In the genomic region with DNA sequence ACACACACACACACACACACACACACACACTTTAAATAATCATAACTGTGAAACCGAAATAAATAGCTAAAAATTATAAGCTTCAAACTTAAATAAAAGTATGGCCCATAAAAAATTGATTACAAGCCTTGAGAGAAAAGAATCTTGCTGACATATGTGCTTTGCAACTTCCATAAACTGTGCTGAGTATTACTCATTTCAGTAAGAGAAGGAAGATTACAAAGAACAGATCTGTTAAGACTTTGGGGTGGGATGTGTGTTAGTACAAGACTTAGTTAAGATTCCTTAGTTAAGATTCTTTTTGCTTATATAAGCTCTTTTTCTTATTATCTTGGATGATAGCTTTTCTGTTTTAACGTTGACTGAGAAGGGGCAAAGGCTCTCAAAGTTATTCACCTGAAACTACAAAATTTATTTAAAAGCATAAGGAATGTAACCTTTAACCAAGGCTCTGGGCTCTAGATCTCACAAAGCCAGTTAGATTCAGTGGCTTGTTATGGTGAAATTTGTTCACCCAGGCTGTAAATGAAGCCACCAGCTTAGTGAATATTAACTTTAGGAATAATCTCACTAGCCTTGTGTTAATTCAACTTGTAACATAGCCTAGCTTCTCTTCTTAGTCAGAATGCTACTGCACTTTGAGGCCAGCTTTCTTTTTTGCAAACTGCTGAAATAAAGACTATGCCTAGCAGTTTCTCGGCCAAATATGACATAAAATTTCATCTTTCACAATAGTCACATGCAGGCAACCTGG, we compare ENCODE assay signal across 13 cellular contexts. TPM values are rescaled to one million over a fixed set of nuclear protein-coding genes. Genes with fewer than 3 reads are reported as not detected.
DNase-seq lines count a peak whose midpoint lies in the region; ATAC-seq and TF ChIP-seq lines count a peak whose summit lies in the region.
"Had no signal": no experiment of that assay in that cellular context is flagged by ENCODE, and none has a peak within 500 bp of the region (broad histone marks: within the 10 kb centered on the region; RNA-seq: fewer than 3 reads in every experiment).

No MANE protein-coding gene starts in this region.

- DNase-seq in Caki2 (ENCODE audit: low read depth) = peak; percentile 79
- peak; percentile 54 for DNase-seq in choroid plexus epithelial cell (ENCODE audit: low read depth)
- no peak for DNase-seq in right lobe of liver
- DNase-seq in GOT3 (lab: John Stamatoyannopoulos, UW) = no peak
- DNase-seq in left cardiac atrium = no peak
- DNase-seq in PC-9 = no peak
- DNase-seq in GM20000 (ENCODE audit: low spot score) = no peak
- DNase-seq: activated CD8-positive, alpha-beta memory T cell treated with anti-CD3 and anti-CD28 coated beads, Interleukin-2, amount 50 U/mL, for 48 hours; activated naive CD8-positive, alpha-beta T cell treated with anti-CD3 and anti-CD28 coated beads for 36 hours; DMS153; pancreas; transverse colon had no signal

- H3K4me2 ChIP-seq in PC-9 = no peak overlapping the region

- no peak for TF ChIP-seq POLR2A in right lobe of liver (IDR thresholded peaks at IDR 0.05)

- H3K9me3 ChIP-seq in right lobe of liver (no peaks in the 10 kb centered on the region), PC-9 (ENCODE audit: insufficient read depth, low read depth) (no peaks in the 10 kb centered on the region)
- H3K9me3 ChIP-seq: pancreas, transverse colon had no signal

- no peaks in the 10 kb centered on the region for H3F3A ChIP-seq in PC-9 (ENCODE audit: insufficient read depth, low read depth)

- CTCF ChIA-PET in PC-9 (lab: Charles Lee) = interaction anchor here (0.5 kb wide), 1 partner anchor 160 kb away, joined by 6 read pairs; no protein-coding TSS in a partner anchor

- TF ChIP-seq CTCF in choroid plexus epithelial cell (conservative IDR thresholded peaks at IDR 0.05; ENCODE audit: low read depth, low read length) (no peak), right lobe of liver (IDR thresholded peaks at IDR 0.05) (no peak), PC-9 (conservative IDR thresholded peaks at IDR 0.05) (no peak), GM20000 (IDR thresholded peaks at IDR 0.05; ENCODE audit: extremely low read depth, missing control alignments) (no peak)

- no peaks in the 10 kb centered on the region for H4K20me1 ChIP-seq in PC-9 (ENCODE audit: insufficient read depth)

- H3K9me2 ChIP-seq in PC-9 (ENCODE audit: insufficient read depth) = no peaks in the 10 kb centered on the region

- no peak overlapping the region for H3K27ac ChIP-seq in right lobe of liver
- no peak overlapping the region for H3K27ac ChIP-seq in PC-9
- H3K27ac ChIP-seq: pancreas, transverse colon had no signal

- H3K4me3 ChIP-seq in choroid plexus epithelial cell (ENCODE audit: low read depth, low read length) (no peak overlapping the region), right lobe of liver (no peak overlapping the region), PC-9 (no peak overlapping the region)
- H3K4me3 ChIP-seq: pancreas, transverse colon had no signal

- H3K27me3 ChIP-seq in right lobe of liver (no peaks in the 10 kb centered on the region), PC-9 (ENCODE audit: insufficient read depth, low read depth) (no peaks in the 10 kb centered on the region)
- H3K27me3 ChIP-seq: pancreas, transverse colon had no signal

- H3K4me1 ChIP-seq in right lobe of liver (peaks cover 0 to 5% (median 0%) of the 10 kb centered on the region in 4 donors), PC-9 (replicated peaks; ENCODE audit: insufficient read depth) (no peaks in the 10 kb centered on the region)
- H3K4me1 ChIP-seq: pancreas had no signal

- no peak overlapping the region for H2AFZ ChIP-seq in PC-9

- in situ Hi-C loops in Caki2 (cut with HindIII; ENCODE audit: low pct_unique_long_range_greater_than_20kb, low sequenced_read_pairs) = no loop called here

- POLR2A ChIA-PET in PC-9 (lab: Charles Lee; ENCODE audit: unreplicated experiment) = no interaction called here

- BruUV-seq in PC-9 (replicated peaks; lab: Mats Ljungman, UMichigan) = no TSS peak

- H3K36me3 ChIP-seq in right lobe of liver = no peaks in the 10 kb centered on the region
- no peaks in the 10 kb centered on the region for H3K36me3 ChIP-seq in PC-9 (ENCODE audit: low read depth)
- H3K36me3 ChIP-seq: pancreas, transverse colon had no signal

- intact Hi-C loops in right lobe of liver (cut with DNase I) (no loop called here), left cardiac atrium (cut with DNase I) (no loop called here), PC-9 (cut with micrococcal nuclease; ENCODE audit: unreplicated experiment) (no loop called here)

- 52% methylated on average over 3 of the region's 3 CpGs for WGBS in right lobe of liver (ENCODE audit: insufficient coverage, low coverage, low lambda C conversion rate, missing lambda C conversion rate)

- ATAC-seq in HG02678 (IDR thresholded peaks at IDR 0.05; ENCODE audit: unreplicated experiment) (peak; percentile 61), right lobe of liver (peak; percentile 47 to 71 (median 52)), left cardiac atrium (no peak)

- no peaks in the 10 kb centered on the region for H3K79me2 ChIP-seq in PC-9 (ENCODE audit: low read depth)

RNA-seq across cellular contexts. Expression of a gene that starts 58.2 kb away (rescaled TPM):
- total RNA-seq in Caki2 (2014; rRNA removed; shearing (Covaris generic); ENCODE audit: low replicate concordance) = 22.7 and 34.9 TPM in 2 replicates
- total RNA-seq in right lobe of liver (1 to 10 TPM in 5 of 6 experiments, under 1 TPM in 1; 0.90 to 7.7 (median 2.3) TPM), left cardiac atrium (1 to 10 TPM; 3.4 to 5.3 TPM), PC-9 (2021) (0.55 and 1.3 TPM in 2 replicates)
- total RNA-seq: activated naive CD8-positive, alpha-beta T cell treated with anti-CD3 and anti-CD28 coated beads for 36 hours had no signal

Comparison
In these comparisons a context has a peak if more than half of its experiments do, and no peak if none do; other contexts are left out.
1. DNase-seq: peak in Caki2 (single experiment) and choroid plexus epithelial cell (single experiment); none in right lobe of liver (0 of 3), GOT3 (single experiment), left cardiac atrium (single experiment), PC-9 (0 of 2) and GM20000 (single experiment).
2. ATAC-seq: peak in HG02678 (single experiment) and right lobe of liver (4 of 4); none in left cardiac atrium (0 of 2).